In genomic region chr10:83961620-83962019, GRCh38 we compare ENCODE assay signal across 19 cellular contexts.
DNase-seq lines count a peak whose midpoint lies in the region; ATAC-seq and TF ChIP-seq lines count a peak whose summit lies in the region.
"Had no signal": no experiment of that assay in that cellular context is flagged by ENCODE, and none has a peak within 500 bp of the region (broad histone marks: within the 10 kb centered on the region; RNA-seq: fewer than 3 reads in every experiment).

No MANE protein-coding gene starts in this region.

- H3K36me3 Mint-ChIP-seq in WTC11: no peaks in the 10 kb centered on the region
- no peaks in the 10 kb centered on the region for H3K36me3 Mint-ChIP-seq in neural progenitor cell
- no peaks in the 10 kb centered on the region for H3K36me3 Mint-ChIP-seq in natural killer cell treated with Interleukin-12 subunit alpha and Interleukin-12 subunit beta and Interleukin-15 and Interleukin-18, amount 100 ng/mL, for 72 hours
- H3K36me3 Mint-ChIP-seq in stimulated activated memory B cell treated with anti-CD40 and anti-IgM and Interleukin-4, amounts not matched to agents 10 μg/mL and 1 μg/mL and 100 μg/mL, for 72 hours: no peaks in the 10 kb centered on the region
- H3K36me3 Mint-ChIP-seq: CD4-positive, alpha-beta memory T cell had no signal

- TF ChIP-seq CTCF in NB4 (IDR thresholded peaks at IDR 0.05; ENCODE audit: low read depth, low read length) (peak; percentile 22), WTC11 (IDR thresholded peaks at IDR 0.05) (no peak), neural progenitor cell (IDR thresholded peaks at IDR 0.05) (peak; percentile 72)

- H2AFZ ChIP-seq in neural progenitor cell (replicated peaks): no peak overlapping the region

- peaks cover 33% of the 10 kb centered on the region for H3K4me1 Mint-ChIP-seq in WTC11
- peaks cover 14% of the 10 kb centered on the region for H3K4me1 Mint-ChIP-seq in neural progenitor cell
- peaks cover 4 to 11% of the 10 kb centered on the region in 2 donors for H3K4me1 Mint-ChIP-seq in natural killer cell treated with Interleukin-12 subunit alpha and Interleukin-12 subunit beta and Interleukin-15 and Interleukin-18, amount 100 ng/mL, for 72 hours (ENCODE audit: low read depth in 2 of 2)
- no peaks in the 10 kb centered on the region for H3K4me1 Mint-ChIP-seq in stimulated activated memory B cell treated with anti-CD40 and anti-IgM and Interleukin-4, amounts not matched to agents 10 μg/mL and 1 μg/mL and 100 μg/mL, for 72 hours

- H3K4me3 ChIP-seq in NB4 (ENCODE audit: low read depth, low read length) (no peak overlapping the region), neural progenitor cell (no peak overlapping the region)
- H3K4me3 ChIP-seq: sigmoid colon, vagina had no signal

- H4K20me1 ChIP-seq in neural progenitor cell (ENCODE audit: low read depth): no peaks in the 10 kb centered on the region

- H3K36me3 ChIP-seq in neural progenitor cell: no peaks in the 10 kb centered on the region
- H3K36me3 ChIP-seq: sigmoid colon, vagina had no signal

- no peaks in the 10 kb centered on the region for H3K79me2 ChIP-seq in neural progenitor cell (ENCODE audit: low read depth)

- peaks cover 28% of the 10 kb centered on the region for H3K27me3 Mint-ChIP-seq in WTC11 (ENCODE audit: low read depth)
- H3K27me3 Mint-ChIP-seq in neural progenitor cell (ENCODE audit: insufficient read depth, low read depth): peaks cover 3% of the 10 kb centered on the region
- H3K27me3 Mint-ChIP-seq in natural killer cell treated with Interleukin-12 subunit alpha and Interleukin-12 subunit beta and Interleukin-15 and Interleukin-18, amount 100 ng/mL, for 72 hours: peaks cover 8 to 16% of the 10 kb centered on the region in 2 donors
- H3K27me3 Mint-ChIP-seq in stimulated activated memory B cell treated with anti-CD40 and anti-IgM and Interleukin-4, amounts not matched to agents 10 μg/mL and 1 μg/mL and 100 μg/mL, for 72 hours: no peaks in the 10 kb centered on the region
- H3K27me3 Mint-ChIP-seq: CD4-positive, alpha-beta memory T cell had no signal

- H3K4me3 Mint-ChIP-seq in WTC11 (no peak overlapping the region), neural progenitor cell (no peak overlapping the region)
- no peak overlapping the region for H3K4me3 Mint-ChIP-seq in natural killer cell treated with Interleukin-12 subunit alpha and Interleukin-12 subunit beta and Interleukin-15 and Interleukin-18, amount 100 ng/mL, for 72 hours
- H3K4me3 Mint-ChIP-seq in stimulated activated memory B cell treated with anti-CD40 and anti-IgM and Interleukin-4, amounts not matched to agents 10 μg/mL and 1 μg/mL and 100 μg/mL, for 72 hours: no peak overlapping the region
- H3K4me3 Mint-ChIP-seq: CD4-positive, alpha-beta memory T cell; HFFc6 had no signal

- H3K27me3 ChIP-seq in neural progenitor cell: peaks cover 34% of the 10 kb centered on the region
- H3K27me3 ChIP-seq: sigmoid colon, vagina had no signal

- no peak overlapping the region for H3K9ac ChIP-seq in neural progenitor cell

- CTCF ChIA-PET in WTC11 (lab: Charles Lee): interaction anchor here (0.6 to 2.0 kb wide), 3 partner anchors 8 to 91 kb away, joined by 3 to 7 read pairs (median 4); no protein-coding TSS in a partner anchor

- TF ChIP-seq POLR2A in NB4 (IDR thresholded peaks at IDR 0.05; ENCODE audit: extremely low read depth, insufficient read length): no peak

- H3F3A ChIP-seq in neural progenitor cell (ENCODE audit: low read depth): peaks cover 16% of the 10 kb centered on the region

- no peak overlapping the region for H3K27ac ChIP-seq in neural progenitor cell
- H3K27ac ChIP-seq: sigmoid colon, vagina had no signal

- H3K9me3 ChIP-seq in neural progenitor cell (ENCODE audit: low read depth): no peaks in the 10 kb centered on the region
- H3K9me3 ChIP-seq: sigmoid colon, vagina had no signal

- peak; percentile 24 for ATAC-seq in WTC11
- ATAC-seq in natural killer cell treated with Interleukin-12 subunit alpha and Interleukin-12 subunit beta and Interleukin-15 and Interleukin-18, amount 100 ng/mL, for 72 hours: no peak
- no peak for ATAC-seq in stimulated activated memory B cell treated with anti-CD40 and anti-IgM and Interleukin-4, amounts not matched to agents 10 μg/mL and 1 μg/mL and 100 μg/mL, for 72 hours

- H3K27ac Mint-ChIP-seq in WTC11 (no peak overlapping the region), neural progenitor cell (no peak overlapping the region)
- no peak overlapping the region for H3K27ac Mint-ChIP-seq in natural killer cell treated with Interleukin-12 subunit alpha and Interleukin-12 subunit beta and Interleukin-15 and Interleukin-18, amount 100 ng/mL, for 72 hours
- H3K27ac Mint-ChIP-seq in stimulated activated memory B cell treated with anti-CD40 and anti-IgM and Interleukin-4, amounts not matched to agents 10 μg/mL and 1 μg/mL and 100 μg/mL, for 72 hours: no peak overlapping the region
- H3K27ac Mint-ChIP-seq: CD4-positive, alpha-beta memory T cell; HFFc6 had no signal

- no peaks in the 10 kb centered on the region for H3K9me3 Mint-ChIP-seq in WTC11
- no peaks in the 10 kb centered on the region for H3K9me3 Mint-ChIP-seq in neural progenitor cell
- H3K9me3 Mint-ChIP-seq in natural killer cell treated with Interleukin-12 subunit alpha and Interleukin-12 subunit beta and Interleukin-15 and Interleukin-18, amount 100 ng/mL, for 72 hours: no peaks in the 10 kb centered on the region
- no peaks in the 10 kb centered on the region for H3K9me3 Mint-ChIP-seq in stimulated activated memory B cell treated with anti-CD40 and anti-IgM and Interleukin-4, amounts not matched to agents 10 μg/mL and 1 μg/mL and 100 μg/mL, for 72 hours

- peaks cover 19% of the 10 kb centered on the region for H3K4me1 ChIP-seq in neural progenitor cell
- H3K4me1 ChIP-seq: sigmoid colon, vagina had no signal

- POLR2A ChIA-PET in WTC11 (lab: Charles Lee): no interaction called here

- no peak overlapping the region for H3K4me2 ChIP-seq in neural progenitor cell

- DNase-seq in NCI-H1694 treated with DMSO at 0.1 percent for 48 hours (lab: John Stamatoyannopoulos, UW) (peak; percentile 5), NCI-H1694 (lab: John Stamatoyannopoulos, UW) (no peak), NB4 (ENCODE audit: low read depth) (peak; percentile 45), WTC11 (ENCODE audit: low spot score) (no peak), neural progenitor cell (ENCODE audit: low spot score) (peak; percentile 54), NCI-H2196 (lab: John Stamatoyannopoulos, UW; ENCODE audit: unreplicated experiment) (no peak)
- no peak for DNase-seq in natural killer cell treated with Interleukin-12 subunit alpha and Interleukin-12 subunit beta and Interleukin-15 and Interleukin-18, amount 100 ng/mL, for 72 hours (ENCODE audit: low spot score)
- DNase-seq: ACHN; amygdala; CD4-positive, alpha-beta memory T cell; HFFc6; Kasumi-1; NCI-H345; SHP77 treated with DMSO at 0.1 percent for 48 hours; sigmoid colon; stimulated activated CD4-positive, alpha-beta T cell treated with anti-CD3 and anti-CD28 coated beads, Interleukin-1b, Interleukin-23, amount 100 ng/mL, for 48 hours; T-helper 2 cell had no signal

TF ChIP-seq in WTC11, 78 proteins besides CTCF, POLR2A, EP300 and RAD21:
- TF ChIP-seq USF1 (CRISPR knock-in tag; IDR thresholded peaks at IDR 0.05): no peak
TF ChIP-seq in WTC11: peak in this region for 0.

Comparison
In these comparisons a context has a peak if more than half of its experiments do, and no peak if none do; other contexts are left out.
1. DNase-seq: peak in NCI-H1694 treated with DMSO at 0.1 percent for 48 hours (single experiment), NB4 (single experiment) and neural progenitor cell (single experiment); none in NCI-H1694 (single experiment), WTC11 (single experiment), NCI-H2196 (single experiment) and natural killer cell treated with Interleukin-12 subunit alpha and Interleukin-12 subunit beta and Interleukin-15 and Interleukin-18, amount 100 ng/mL, for 72 hours (single experiment).